In the genomic region with DNA sequence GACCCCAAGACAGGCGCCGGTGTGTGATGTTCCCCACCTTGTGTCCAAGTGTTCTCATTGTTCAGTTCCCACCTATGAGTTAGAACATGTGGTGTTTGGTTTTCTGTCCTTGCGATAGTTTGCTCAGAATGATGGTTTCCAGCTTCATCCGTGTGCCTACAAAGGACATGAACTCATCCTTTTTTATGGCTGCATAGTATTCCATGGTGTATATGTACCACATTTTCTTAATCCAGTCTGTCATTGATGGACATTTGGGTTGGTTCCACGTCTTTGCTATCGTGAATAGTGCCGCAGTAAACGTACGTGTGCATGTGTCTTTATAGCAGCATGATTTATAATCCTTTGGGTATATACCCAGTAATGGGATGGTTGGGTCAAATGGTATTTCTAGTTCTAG, we compare ENCODE assay signal across 7 cellular contexts. TPM values are rescaled to one million over a fixed set of nuclear protein-coding genes. Genes with fewer than 3 reads are reported as not detected.
"Had no signal": no experiment of that assay in that cellular context is flagged by ENCODE, and none has a peak within 500 bp of the region (broad histone marks: within the 10 kb centered on the region; RNA-seq: fewer than 3 reads in every experiment).

No MANE protein-coding gene starts in this region.

RNA-seq across cellular contexts. Expression of gene SCYGR2, which starts 58.3 kb away (rescaled TPM):
- total RNA-seq: GM23248, GM23338, H1, H4, H7, H9, HFFc6 had no signal
- polyA plus RNA-seq: GM23248, GM23338, H1 had no signal
